ENCODE assay signal across 18 cellular contexts in genomic region chr18:74739926-74740325, GRCh38.
"Had no signal": no experiment of that assay in that cellular context is flagged by ENCODE, and none has a peak within 500 bp of the region (broad histone marks: within the 10 kb centered on the region; RNA-seq: fewer than 3 reads in every experiment).

No MANE protein-coding gene starts in this region.

- FAIRE-seq: colon, endothelial cell of umbilical vein, small intestine had no signal

- H3K4me3 ChIP-seq: heart right ventricle, right atrium auricular region, stomach, thoracic aorta, transverse colon had no signal

- H3K36me3 ChIP-seq: heart right ventricle, right atrium auricular region, stomach, thoracic aorta, transverse colon had no signal

- H3K27me3 ChIP-seq: heart right ventricle, right atrium auricular region, stomach, transverse colon had no signal

- H3K9me3 ChIP-seq: heart right ventricle, right atrium auricular region, stomach, thoracic aorta, transverse colon had no signal

- ATAC-seq: heart right ventricle; left ventricle myocardium superior; naive thymus-derived CD4-positive, alpha-beta T cell had no signal

- H3K4me1 ChIP-seq: heart right ventricle, right atrium auricular region, stomach, transverse colon had no signal

- DNase-seq: erythroblast; foreskin melanocyte; heart right ventricle; hypothalamus; immature natural killer cell; left ventricle myocardium superior; naive thymus-derived CD4-positive, alpha-beta T cell; nephron progenitor cell; small intestine; stimulated activated CD4-positive, alpha-beta T cell treated with anti-CD3 and anti-CD28 coated beads, Interleukin-12 subunit alpha, Interleukin-12 subunit beta, amount 100 ng/mL, for 4 hours; stimulated activated naive CD4-positive, alpha-beta T cell; stomach; substantia nigra; transverse colon had no signal

- H3K27ac ChIP-seq: heart right ventricle, right atrium auricular region, stomach, thoracic aorta, transverse colon had no signal
